In the genomic region with DNA sequence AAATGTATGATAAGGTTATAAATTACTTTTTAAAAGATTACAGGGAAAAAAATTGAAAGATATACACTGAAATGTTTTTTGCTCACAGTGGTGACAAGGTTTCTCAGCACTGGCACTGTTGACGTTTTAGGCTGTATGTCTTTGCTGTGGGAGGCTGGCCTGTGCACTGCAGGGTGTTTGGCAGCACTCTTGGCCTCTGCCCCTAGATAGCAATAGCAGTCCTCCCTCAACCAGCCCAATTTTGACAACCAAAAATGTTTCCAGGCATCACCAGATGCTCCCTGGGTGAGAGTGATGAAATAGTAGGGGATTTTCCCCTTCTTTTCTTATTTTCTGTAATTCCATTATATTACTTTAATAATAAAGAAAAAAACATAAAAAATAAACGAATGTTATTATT, we compare ENCODE assay signal across 11 cellular contexts. TPM values are rescaled to one million over a fixed set of nuclear protein-coding genes. Genes with fewer than 3 reads are reported as not detected.
A peak's percentile ranks its signal among the peaks of the same experiment; 100 is the strongest.
DNase-seq lines count a peak whose midpoint lies in the region; ATAC-seq, FAIRE-seq and TF ChIP-seq lines count a peak whose summit lies in the region.
"Had no signal": no experiment of that assay in that cellular context is flagged by ENCODE, and none has a peak within 500 bp of the region (broad histone marks: within the 10 kb centered on the region; RNA-seq: fewer than 3 reads in every experiment).

No MANE protein-coding gene starts in this region.

- peaks cover 49% of the 10 kb centered on the region for H3K36me3 Mint-ChIP-seq in activated CD4-positive, alpha-beta memory T cell treated with anti-CD3 and anti-CD28 coated beads for 36 hours
- H3K36me3 Mint-ChIP-seq: brain had no signal

- POLR2A ChIA-PET in activated CD4-positive, alpha-beta memory T cell treated with anti-CD3 and anti-CD28 coated beads for 36 hours (lab: Charles Lee): no interaction called here

- no peaks in the 10 kb centered on the region for H3K9me3 Mint-ChIP-seq in activated CD4-positive, alpha-beta memory T cell treated with anti-CD3 and anti-CD28 coated beads for 36 hours
- H3K9me3 Mint-ChIP-seq: brain had no signal

- H3K27me3 Mint-ChIP-seq in activated CD4-positive, alpha-beta memory T cell treated with anti-CD3 and anti-CD28 coated beads for 36 hours: no peaks in the 10 kb centered on the region

- FAIRE-seq in islet of Langerhans (lab: Jason Lieb, UNC): peak; percentile 9
- FAIRE-seq: urothelium cell line had no signal

- 0 out of 3 replicates have a peak, but pooled peaks have one; percentile 8 for TF ChIP-seq CTCF in GM12872 (IDR thresholded peaks at IDR 0.05; ENCODE audit: insufficient read depth, low read depth, low read length)

- ATAC-seq in GM21576 (IDR thresholded peaks at IDR 0.05; ENCODE audit: unreplicated experiment): peak; percentile 31
- ATAC-seq in GM19397 (IDR thresholded peaks at IDR 0.05; ENCODE audit: unreplicated experiment): no peak

- intact Hi-C loops in activated CD4-positive, alpha-beta memory T cell treated with anti-CD3 and anti-CD28 coated beads for 36 hours (cut with micrococcal nuclease): loop anchor here (5.0 to 10.0 kb wide), 4 partner anchors 309 to 961 kb away; a partner anchor contains a TSS

- H3K4me3 Mint-ChIP-seq in activated CD4-positive, alpha-beta memory T cell treated with anti-CD3 and anti-CD28 coated beads for 36 hours: peak overlapping the region; percentile 86
- H3K4me3 Mint-ChIP-seq: brain had no signal

- DNase-seq in activated CD4-positive, alpha-beta memory T cell treated with anti-CD3 and anti-CD28 coated beads for 36 hours: peak; percentile 59
- DNase-seq in hippocampal formation (lab: John Stamatoyannopoulos, UW) (no peak), islet precursor cell (no peak)
- DNase-seq: DMS53, NCI-H187 treated with DMSO at 0.1 percent for 48 hours had no signal

- CTCF ChIA-PET in activated CD4-positive, alpha-beta memory T cell treated with anti-CD3 and anti-CD28 coated beads for 36 hours (lab: Charles Lee): no interaction called here

- peak overlapping the region; percentile 90 for H3K27ac Mint-ChIP-seq in activated CD4-positive, alpha-beta memory T cell treated with anti-CD3 and anti-CD28 coated beads for 36 hours

- peaks cover 61% of the 10 kb centered on the region for H3K4me1 Mint-ChIP-seq in activated CD4-positive, alpha-beta memory T cell treated with anti-CD3 and anti-CD28 coated beads for 36 hours (ENCODE audit: low read depth)

RNA-seq across cellular contexts. Expression of a gene that starts 3.3 kb away (rescaled TPM):
- total RNA-seq in activated CD4-positive, alpha-beta memory T cell treated with anti-CD3 and anti-CD28 coated beads for 36 hours: 10 to 100 TPM; 28.3 to 32.4 TPM

RNA-seq across cellular contexts. Expression of a gene that starts 15.9 kb away (rescaled TPM):
- 10 to 100 TPM; 52.9 to 59.4 TPM for total RNA-seq in activated CD4-positive, alpha-beta memory T cell treated with anti-CD3 and anti-CD28 coated beads for 36 hours

RNA-seq across cellular contexts. Expression of a gene that starts 56.7 kb away (rescaled TPM):
- under 1 TPM; 0.73 to 0.83 TPM for total RNA-seq in activated CD4-positive, alpha-beta memory T cell treated with anti-CD3 and anti-CD28 coated beads for 36 hours
